In the genomic region with DNA sequence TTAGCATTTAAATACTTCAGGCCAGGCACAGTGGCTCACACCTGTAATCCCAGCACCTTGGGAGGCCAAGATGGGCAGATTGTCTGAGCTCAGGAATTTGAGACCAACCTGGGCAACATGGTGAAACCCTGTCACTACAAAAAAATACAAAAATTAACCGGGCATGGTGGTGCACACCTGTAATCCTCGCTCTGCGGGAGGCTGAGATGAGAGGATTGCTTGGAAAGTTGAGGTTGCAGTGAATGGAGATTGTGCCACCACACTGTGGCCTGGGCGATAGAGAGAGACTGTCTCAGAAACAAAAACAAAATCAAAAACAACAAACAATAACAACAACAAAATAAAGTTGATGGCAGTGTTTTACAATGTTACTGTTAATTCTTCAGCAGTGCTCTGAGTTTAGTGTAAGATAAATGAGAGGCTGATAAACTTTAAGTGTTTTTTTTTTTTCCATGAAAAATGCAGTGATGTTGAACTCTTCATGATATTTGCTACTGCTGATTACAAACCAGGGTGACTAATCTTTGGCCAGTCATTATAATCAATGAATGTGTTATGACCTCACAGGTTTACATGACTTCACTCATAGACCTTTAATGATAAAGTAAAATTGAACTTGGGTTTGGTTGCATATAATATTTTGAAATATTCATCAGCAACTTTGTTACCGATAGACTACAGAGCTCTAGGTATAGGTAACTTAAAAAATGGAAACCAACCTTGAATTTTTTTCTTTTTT, we compare ENCODE assay signal across 1 cellular context.
TF ChIP-seq lines count a peak whose summit lies in the region.

No MANE protein-coding gene starts in this region.

TF ChIP-seq in IMR-90, 13 proteins besides CTCF, POLR2A, EP300 and RAD21 (continued from another document):
- TF ChIP-seq, protein P1, sequence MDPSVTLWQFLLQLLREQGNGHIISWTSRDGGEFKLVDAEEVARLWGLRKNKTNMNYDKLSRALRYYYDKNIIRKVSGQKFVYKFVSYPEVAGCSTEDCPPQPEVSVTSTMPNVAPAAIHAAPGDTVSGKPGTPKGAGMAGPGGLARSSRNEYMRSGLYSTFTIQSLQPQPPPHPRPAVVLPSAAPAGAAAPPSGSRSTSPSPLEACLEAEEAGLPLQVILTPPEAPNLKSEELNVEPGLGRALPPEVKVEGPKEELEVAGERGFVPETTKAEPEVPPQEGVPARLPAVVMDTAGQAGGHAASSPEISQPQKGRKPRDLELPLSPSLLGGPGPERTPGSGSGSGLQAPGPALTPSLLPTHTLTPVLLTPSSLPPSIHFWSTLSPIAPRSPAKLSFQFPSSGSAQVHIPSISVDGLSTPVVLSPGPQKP (IDR thresholded peaks at IDR 0.05; ENCODE audit: borderline replicate concordance, low read depth, low read length): no peak
- TF ChIP-seq MXI1 (IDR thresholded peaks at IDR 0.05; ENCODE audit: borderline replicate concordance, low read depth, low read length) (no peak), BHLHE40 (IDR thresholded peaks at IDR 0.05; ENCODE audit: low read depth, low read length) (no peak), RCOR1 (IDR thresholded peaks at IDR 0.05; ENCODE audit: insufficient replicate concordance, low read length) (no peak), SMC3 (IDR thresholded peaks at IDR 0.05; ENCODE audit: low read depth, low read length) (no peak), NFE2L2 (IDR thresholded peaks at IDR 0.05; ENCODE audit: low read depth, low read length) (no peak), MAZ (IDR thresholded peaks at IDR 0.05; ENCODE audit: borderline replicate concordance, low read depth, low read length) (no peak), MAFK (IDR thresholded peaks at IDR 0.05; ENCODE audit: low read depth, low read length) (no peak), CEBPB (IDR thresholded peaks at IDR 0.05; ENCODE audit: low read depth, low read length) (no peak)
- TF ChIP-seq, protein P2, sequence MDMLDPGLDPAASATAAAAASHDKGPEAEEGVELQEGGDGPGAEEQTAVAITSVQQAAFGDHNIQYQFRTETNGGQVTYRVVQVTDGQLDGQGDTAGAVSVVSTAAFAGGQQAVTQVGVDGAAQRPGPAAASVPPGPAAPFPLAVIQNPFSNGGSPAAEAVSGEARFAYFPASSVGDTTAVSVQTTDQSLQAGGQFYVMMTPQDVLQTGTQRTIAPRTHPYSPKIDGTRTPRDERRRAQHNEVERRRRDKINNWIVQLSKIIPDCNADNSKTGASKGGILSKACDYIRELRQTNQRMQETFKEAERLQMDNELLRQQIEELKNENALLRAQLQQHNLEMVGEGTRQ (IDR thresholded peaks at IDR 0.05; ENCODE audit: low read depth, low read length): no peak
